Comparison of ENCODE assay signal across 9 cellular contexts in genomic region chr6:36911946-36912555, GRCh38. TPM values are rescaled to one million over a fixed set of nuclear protein-coding genes. Genes with fewer than 3 reads are reported as not detected.
DNase-seq lines count a peak whose midpoint lies in the region; ATAC-seq and TF ChIP-seq lines count a peak whose summit lies in the region.
"Had no signal": no experiment of that assay in that cellular context is flagged by ENCODE, and none has a peak within 500 bp of the region (broad histone marks: within the 10 kb centered on the region; RNA-seq: fewer than 3 reads in every experiment).

No MANE protein-coding gene starts in this region.

- H3K36me3 ChIP-seq in upper lobe of right lung: peaks cover 83% of the 10 kb centered on the region
- H3K36me3 ChIP-seq in sigmoid colon: peaks cover 0 to 51% (median 24%) of the 10 kb centered on the region in 4 donors
- peaks cover 30 to 62% (median 47%) of the 10 kb centered on the region in 3 donors for H3K36me3 ChIP-seq in tibial artery
- H3K36me3 ChIP-seq: prostate gland had no signal

- peak; percentile 31 for ATAC-seq in upper lobe of right lung
- ATAC-seq in HG03025 (IDR thresholded peaks at IDR 0.05; ENCODE audit: low FRiP score, unreplicated experiment): no peak

- TF ChIP-seq EP300 in sigmoid colon (IDR thresholded peaks at IDR 0.05): no peak

- peaks cover 30% of the 10 kb centered on the region for H3K4me1 Mint-ChIP-seq in activated naive CD8-positive, alpha-beta T cell (ENCODE audit: low read depth)

- H3K27me3 ChIP-seq in upper lobe of right lung (no peaks in the 10 kb centered on the region), sigmoid colon (no peaks in the 10 kb centered on the region), tibial artery (no peaks in the 10 kb centered on the region)

- TF ChIP-seq CTCF in upper lobe of right lung (IDR thresholded peaks at IDR 0.05) (no peak), sigmoid colon (IDR thresholded peaks at IDR 0.05) (no peak), tibial artery (IDR thresholded peaks at IDR 0.05) (no peak)

- H3K4me3 ChIP-seq in upper lobe of right lung (no peak overlapping the region), sigmoid colon (no peak overlapping the region), tibial artery (no peak overlapping the region)
- H3K4me3 ChIP-seq: prostate gland had no signal

- no peaks in the 10 kb centered on the region for H3K9me3 Mint-ChIP-seq in activated naive CD8-positive, alpha-beta T cell (ENCODE audit: low read depth)

- H3K27ac Mint-ChIP-seq in activated naive CD8-positive, alpha-beta T cell: peak overlapping the region; percentile 94

- no peak for TF ChIP-seq POLR2A in sigmoid colon (IDR thresholded peaks at IDR 0.05)

- H3K9me3 ChIP-seq in upper lobe of right lung: no peaks in the 10 kb centered on the region
- H3K9me3 ChIP-seq in sigmoid colon: no peaks in the 10 kb centered on the region
- no peaks in the 10 kb centered on the region for H3K9me3 ChIP-seq in tibial artery
- H3K9me3 ChIP-seq: prostate gland had no signal

- DNase-seq in activated T-cell treated with anti-CD3 and anti-CD28 coated beads for 24 hours (ENCODE audit: low read depth) (peak; percentile 16), activated T-cell treated with anti-CD3 and anti-CD28 coated beads for 4 hours (no peak), NOMO-1 treated with DMSO at 0.1 percent for 48 hours (lab: John Stamatoyannopoulos, UW; ENCODE audit: unreplicated experiment) (peak; percentile 22), upper lobe of right lung (no peak), sigmoid colon (no peak), tibial artery (no peak)

- H3K4me1 ChIP-seq in upper lobe of right lung (peaks cover 23% of the 10 kb centered on the region), sigmoid colon (peaks cover 0 to 33% (median 24%) of the 10 kb centered on the region in 4 donors), tibial artery (peaks cover 0 to 28% (median 19%) of the 10 kb centered on the region in 4 donors)

- no peaks in the 10 kb centered on the region for H3K27me3 Mint-ChIP-seq in activated naive CD8-positive, alpha-beta T cell

- H3K36me3 Mint-ChIP-seq in activated naive CD8-positive, alpha-beta T cell: peaks cover 9% of the 10 kb centered on the region

- WGBS in sigmoid colon, 2 donors: 44 to 84% methylated on average over 4 of the region's 4 CpGs

- peak overlapping the region; percentile 24 for H3K27ac ChIP-seq in upper lobe of right lung
- no peak overlapping the region for H3K27ac ChIP-seq in sigmoid colon
- no peak overlapping the region for H3K27ac ChIP-seq in tibial artery

- peak overlapping the region; percentile 72 for H3K4me3 Mint-ChIP-seq in activated naive CD8-positive, alpha-beta T cell

- intact Hi-C loops in upper lobe of right lung (cut with DNase I) (loop anchor here (5.0 kb wide), 1 partner anchor 75 kb away; the partner anchor contains the start of gene MTCH1), sigmoid colon (cut with DNase I) (no loop called here), tibial artery (cut with DNase I; ENCODE audit: low total_unique reads) (no loop called here)

RNA-seq across cellular contexts. Expression of gene C6orf89, which starts 26.3 kb away (rescaled TPM):
- total RNA-seq in upper lobe of right lung: 57.9 TPM
- 10 to 100 TPM; 37.3 to 51.4 (median 44.3) TPM for total RNA-seq in sigmoid colon
- polyA plus RNA-seq in sigmoid colon: 10 to 100 TPM in 2 of 3 donors, 1 to 10 TPM in 1; 5.5 to 36.6 (median 10.8) TPM

RNA-seq across cellular contexts. Expression of gene PPIL1, which starts 37.4 kb away (rescaled TPM):
- 15.7 TPM for total RNA-seq in upper lobe of right lung
- total RNA-seq in sigmoid colon: 10 to 100 TPM; 13.5 to 22.9 (median 18.5) TPM
- 10 to 100 TPM; 13.2 to 28.0 (median 16.0) TPM for polyA plus RNA-seq in sigmoid colon

RNA-seq across cellular contexts. Expression of gene PI16, which starts 42.5 kb away (rescaled TPM):
- total RNA-seq in upper lobe of right lung (3.4 TPM), sigmoid colon (10 to 100 TPM in 3 of 4 donors, 1 to 10 TPM in 1; 2.9 to 50.7 (median 15.4) TPM)
- 1 to 10 TPM in 2 of 3 donors, under 1 TPM in 1; 0.85 to 1.8 (median 1.2) TPM for polyA plus RNA-seq in sigmoid colon

Comparison
In these comparisons a context has a peak if more than half of its experiments do, and no peak if none do; other contexts are left out.
1. DNase-seq: peak in activated T-cell treated with anti-CD3 and anti-CD28 coated beads for 24 hours (single experiment) and NOMO-1 treated with DMSO at 0.1 percent for 48 hours (single experiment); none in activated T-cell treated with anti-CD3 and anti-CD28 coated beads for 4 hours (single experiment), upper lobe of right lung (single experiment), sigmoid colon (single experiment) and tibial artery (0 of 2).